Comparison of ENCODE assay signal across 9 cellular contexts in the genomic region with DNA sequence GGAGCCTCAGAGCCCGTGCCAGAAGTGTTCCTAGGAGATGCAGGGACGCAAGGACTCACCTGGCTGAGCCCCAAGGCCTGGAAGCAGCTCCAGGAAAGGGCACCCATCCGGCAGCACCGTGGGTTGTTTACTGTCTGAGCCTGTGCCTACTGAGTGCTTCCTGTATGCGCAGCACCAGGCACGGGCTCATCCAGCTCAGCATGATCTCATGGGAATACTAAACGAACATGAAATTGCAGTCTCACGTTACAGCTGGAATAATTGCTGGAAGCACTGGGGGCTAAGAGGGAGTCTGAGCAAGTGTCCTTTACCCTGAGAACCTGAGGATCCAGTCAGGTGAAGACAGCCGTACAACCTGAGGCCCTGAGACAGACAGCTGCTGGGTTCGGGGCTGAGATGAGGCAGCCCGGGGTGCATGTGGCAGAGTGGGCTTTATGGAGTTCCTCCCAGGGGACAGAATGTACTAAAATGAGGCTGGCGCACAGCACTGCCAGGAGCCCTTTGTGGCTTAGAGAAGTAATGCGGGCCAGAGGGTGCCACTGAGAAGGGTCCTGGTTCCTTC. TPM values are rescaled to one million over a fixed set of nuclear protein-coding genes. Genes with fewer than 3 reads are reported as not detected.
DNase-seq lines count a peak whose midpoint lies in the region; ATAC-seq and TF ChIP-seq lines count a peak whose summit lies in the region.
"Had no signal": no experiment of that assay in that cellular context is flagged by ENCODE, and none has a peak within 500 bp of the region (broad histone marks: within the 10 kb centered on the region; RNA-seq: fewer than 3 reads in every experiment).

No MANE protein-coding gene starts in this region.

- H3K27ac ChIP-seq in smooth muscle cell (ENCODE audit: low read depth) = no peak overlapping the region
- H3K27ac ChIP-seq: parathyroid adenoma had no signal

- H3K4me2 ChIP-seq in smooth muscle cell = no peak overlapping the region

- peaks cover 85% of the 10 kb centered on the region for H4K20me1 ChIP-seq in smooth muscle cell (ENCODE audit: low read depth)

- peaks cover 7% of the 10 kb centered on the region for H3K79me2 ChIP-seq in smooth muscle cell (ENCODE audit: low read depth)

- no peaks in the 10 kb centered on the region for H3K9me3 ChIP-seq in smooth muscle cell (replicated peaks; ENCODE audit: low read depth)

- no peaks in the 10 kb centered on the region for H3K36me3 ChIP-seq in smooth muscle cell (ENCODE audit: low read depth)

- no peak overlapping the region for H2AFZ ChIP-seq in smooth muscle cell (ENCODE audit: low read depth)
- H2AFZ ChIP-seq: parathyroid adenoma had no signal

- H3K4me3 Mint-ChIP-seq in central memory CD8-positive, alpha-beta T cell = no peak overlapping the region

- H3K27me3 ChIP-seq in smooth muscle cell (ENCODE audit: low read depth) = no peaks in the 10 kb centered on the region

- no peaks in the 10 kb centered on the region for H3F3A ChIP-seq in smooth muscle cell (ENCODE audit: low read depth)

- no peaks in the 10 kb centered on the region for H3K9me3 Mint-ChIP-seq in central memory CD8-positive, alpha-beta T cell

- TF ChIP-seq CTCF in smooth muscle cell (IDR thresholded peaks at IDR 0.05; ENCODE audit: borderline replicate concordance, insufficient read depth, poor library complexity, severe bottlenecking) = no peak

- H3K27ac Mint-ChIP-seq in central memory CD8-positive, alpha-beta T cell (ENCODE audit: low read depth) = peak overlapping the region; percentile 67

- no peak overlapping the region for H3K4me3 ChIP-seq in smooth muscle cell

- H3K9ac ChIP-seq in smooth muscle cell (ENCODE audit: low read depth) = no peak overlapping the region
- H3K9ac ChIP-seq: parathyroid adenoma had no signal

- H3K27me3 Mint-ChIP-seq in central memory CD8-positive, alpha-beta T cell = no peaks in the 10 kb centered on the region

- no peaks in the 10 kb centered on the region for H3K4me1 Mint-ChIP-seq in central memory CD8-positive, alpha-beta T cell

- peaks cover 13% of the 10 kb centered on the region for H3K36me3 Mint-ChIP-seq in central memory CD8-positive, alpha-beta T cell (ENCODE audit: insufficient read depth)

- H3K4me1 ChIP-seq in smooth muscle cell (ENCODE audit: low read depth) = no peaks in the 10 kb centered on the region
- H3K4me1 ChIP-seq: parathyroid adenoma had no signal

- ATAC-seq in central memory CD8-positive, alpha-beta T cell (replicated peaks; ENCODE audit: extremely low read depth, poor library complexity, severe bottlenecking) = no peak
- no peak for ATAC-seq in HG03159 (IDR thresholded peaks at IDR 0.05; ENCODE audit: unreplicated experiment)
- ATAC-seq in GM21737 (IDR thresholded peaks at IDR 0.05; ENCODE audit: unreplicated experiment) = no peak

- DNase-seq in ELF-1 (ENCODE audit: low read depth, low spot score) = peak; percentile 53
- DNase-seq in NCI-H2107 (lab: John Stamatoyannopoulos, UW) = peak; percentile 83
- no peak for DNase-seq in central memory CD8-positive, alpha-beta T cell (ENCODE audit: low spot score in 2 of 2)
- DNase-seq in pons (ENCODE audit: low spot score) = peak; percentile 67
- no peak for DNase-seq in activated naive CD4-positive, alpha-beta T cell treated with Interleukin-2 at 50 U/mL for 16 hours
- DNase-seq in smooth muscle cell (lab: John Stamatoyannopoulos, UW; ENCODE audit: unreplicated experiment) = no peak

- 80% methylated on average over 13 of the region's 13 CpGs for WGBS in smooth muscle cell (ENCODE audit: low lambda C conversion rate)

RNA-seq across cellular contexts. Expression of gene CTRL, which starts 5.4 kb away (rescaled TPM):
- total RNA-seq in smooth muscle cell = 0.18 and 0.90 TPM in 2 replicates
- 12.9 and 14.8 TPM in 2 replicates for polyA plus RNA-seq in smooth muscle cell

RNA-seq across cellular contexts. Expression of gene PSMB10, which starts 10.4 kb away (rescaled TPM):
- total RNA-seq in smooth muscle cell = 17.3 and 18.5 TPM in 2 replicates
- polyA plus RNA-seq in smooth muscle cell = 38.4 and 44.7 TPM in 2 replicates

RNA-seq across cellular contexts. Expression of gene LCAT, which starts 17.7 kb away (rescaled TPM):
- 12.9 and 14.3 TPM in 2 replicates for total RNA-seq in smooth muscle cell
- 34.6 and 35.5 TPM in 2 replicates for polyA plus RNA-seq in smooth muscle cell

RNA-seq across cellular contexts. Expression of gene PSKH1, which starts 33.2 kb away (rescaled TPM):
- 15.3 and 17.2 TPM in 2 replicates for total RNA-seq in smooth muscle cell
- 35.2 and 36.0 TPM in 2 replicates for polyA plus RNA-seq in smooth muscle cell

RNA-seq across cellular contexts. Expression of gene NRN1L, which starts 41.6 kb away (rescaled TPM):
- total RNA-seq in smooth muscle cell = not detected in 2 replicates
- polyA plus RNA-seq in smooth muscle cell = 0.46 and 0.57 TPM in 2 replicates

Comparison
In these comparisons a context has a peak if more than half of its experiments do, and no peak if none do; other contexts are left out.
1. DNase-seq: peak in ELF-1 (single experiment), NCI-H2107 (single experiment) and pons (single experiment); none in central memory CD8-positive, alpha-beta T cell (0 of 2), activated naive CD4-positive, alpha-beta T cell treated with Interleukin-2 at 50 U/mL for 16 hours (single experiment) and smooth muscle cell (single experiment).